In the genomic region with DNA sequence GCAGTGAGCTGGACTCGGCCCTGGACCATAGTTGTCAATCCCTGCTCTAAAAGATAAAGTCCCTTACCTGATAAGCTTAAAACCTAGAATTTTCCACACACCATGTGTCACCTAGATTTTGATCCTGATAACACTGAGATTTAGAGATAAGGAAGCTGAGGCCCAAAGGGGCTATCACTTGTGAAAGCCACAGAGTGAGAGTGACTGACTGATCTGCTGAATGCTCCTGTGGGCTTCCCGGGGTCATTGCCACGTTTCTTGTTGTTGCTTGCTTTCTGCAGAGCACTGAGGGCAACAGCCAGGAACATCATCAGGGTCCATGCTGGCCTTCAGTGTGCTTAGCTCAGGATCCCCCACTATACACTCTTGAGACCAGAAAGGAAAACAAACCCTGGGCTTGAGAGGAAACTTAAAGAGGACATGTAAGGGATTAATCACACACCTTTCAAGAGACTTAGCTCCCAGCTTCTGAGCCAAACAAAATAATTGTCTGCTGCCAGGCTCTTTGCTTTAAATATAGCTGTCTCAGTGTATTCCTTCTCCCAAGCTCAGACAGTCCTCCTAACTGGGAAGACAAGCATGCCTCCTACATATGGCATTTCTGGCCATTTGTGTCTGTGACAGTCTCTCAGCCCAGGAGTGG, we compare ENCODE assay signal across 19 cellular contexts.
DNase-seq lines count a peak whose midpoint lies in the region; ATAC-seq and TF ChIP-seq lines count a peak whose summit lies in the region.
"Had no signal": no experiment of that assay in that cellular context is flagged by ENCODE, and none has a peak within 500 bp of the region (broad histone marks: within the 10 kb centered on the region; RNA-seq: fewer than 3 reads in every experiment).

No MANE protein-coding gene starts in this region.

- no peaks in the 10 kb centered on the region for H4K20me1 ChIP-seq in hepatocyte (ENCODE audit: insufficient read depth, poor library complexity, severe bottlenecking)

- DNase-seq in cardiac muscle cell (ENCODE audit: low read depth in 1 of 2, low spot score in 1 of 2) (no peak), Right ventricle myocardium inferior (ENCODE audit: missing footprints) (no peak), astrocyte of the spinal cord (ENCODE audit: low read depth, low spot score) (peak; percentile 37), hepatocyte (ENCODE audit: low spot score) (no peak), superior temporal gyrus (ENCODE audit: extremely low spot score) (peak; percentile 38), NCI-H1105 (lab: John Stamatoyannopoulos, UW) (no peak), COR-L47 (lab: John Stamatoyannopoulos, UW) (no peak)
- DNase-seq: activated CD4-positive, alpha-beta T cell treated with anti-CD3 and anti-CD28 coated beads for 4 hours; activated gamma-delta T cell treated with Interleukin-2 at 50 U/mL for 16 hours; aorta; C1 segment of cervical spinal cord; DMS153; HFFc6; naive thymus-derived CD8-positive, alpha-beta T cell; NCI-H1436 treated with DMSO at 0.1 percent for 48 hours; NCI-H2227 treated with DMSO at 0.1 percent for 48 hours; stimulated activated CD4-positive, alpha-beta T cell treated with anti-CD3 and anti-CD28 coated beads, Interleukin-12 subunit alpha, Interleukin-12 subunit beta, amount 100 ng/mL, for 4 hours; SW 1271 had no signal

- intact Hi-C loops in Right ventricle myocardium inferior (cut with DNase I), result no loop called here

- H3K27me3 ChIP-seq in cardiac muscle cell (no peaks in the 10 kb centered on the region), hepatocyte (no peaks in the 10 kb centered on the region)

- H3K9me3 ChIP-seq in cardiac muscle cell (ENCODE audit: low read depth) (no peaks in the 10 kb centered on the region), hepatocyte (ENCODE audit: low read depth) (no peaks in the 10 kb centered on the region)

- H3K4me1 ChIP-seq in cardiac muscle cell (ENCODE audit: low read depth) (peaks cover 26% of the 10 kb centered on the region), hepatocyte (ENCODE audit: insufficient read depth) (peaks cover 22% of the 10 kb centered on the region)

- 29% methylated on average over 3 of the region's 3 CpGs for WGBS in hepatocyte (ENCODE audit: low lambda C conversion rate, missing lambda C conversion rate)

- H3K36me3 ChIP-seq in cardiac muscle cell, result no peaks in the 10 kb centered on the region
- H3K36me3 ChIP-seq in hepatocyte (replicated peaks; ENCODE audit: insufficient read depth, low read depth), result no peaks in the 10 kb centered on the region

- H3K4me3 ChIP-seq in cardiac muscle cell (no peak overlapping the region), astrocyte of the spinal cord (ENCODE audit: low read depth, low read length) (no peak overlapping the region), hepatocyte (no peak overlapping the region)

- TF ChIP-seq CTCF in cardiac muscle cell (IDR thresholded peaks at IDR 0.05; ENCODE audit: low read depth, low read length) (no peak), astrocyte of the spinal cord (IDR thresholded peaks at IDR 0.05; ENCODE audit: low read depth, low read length) (no peak), hepatocyte (IDR thresholded peaks at IDR 0.05; ENCODE audit: poor library complexity) (no peak)

- peak overlapping the region; percentile 71 for H3K27ac ChIP-seq in cardiac muscle cell
- peak overlapping the region; percentile 3 for H3K27ac ChIP-seq in hepatocyte

- no peaks in the 10 kb centered on the region for H3K9me2 ChIP-seq in hepatocyte (replicated peaks; ENCODE audit: insufficient read depth)

- H3K79me2 ChIP-seq in hepatocyte, result no peaks in the 10 kb centered on the region

- in situ Hi-C loops in astrocyte of the spinal cord (cut with HindIII; ENCODE audit: low sequenced_read_pairs), result no loop called here

- no peak overlapping the region for H2AFZ ChIP-seq in hepatocyte

- ATAC-seq in Right ventricle myocardium inferior (no peak), HG03159 (IDR thresholded peaks at IDR 0.05; ENCODE audit: unreplicated experiment) (no peak)
- ATAC-seq: naive thymus-derived CD8-positive, alpha-beta T cell had no signal

- H3K4me2 ChIP-seq in hepatocyte, result no peak overlapping the region

Comparison
In these comparisons a context has a peak if more than half of its experiments do, and no peak if none do; other contexts are left out.
1. DNase-seq: peak in astrocyte of the spinal cord (single experiment) and superior temporal gyrus (single experiment); none in cardiac muscle cell (0 of 2), Right ventricle myocardium inferior (single experiment), hepatocyte (single experiment), NCI-H1105 (single experiment) and COR-L47 (single experiment).